32 cellular contexts compared by ENCODE assay signal in the genomic region with DNA sequence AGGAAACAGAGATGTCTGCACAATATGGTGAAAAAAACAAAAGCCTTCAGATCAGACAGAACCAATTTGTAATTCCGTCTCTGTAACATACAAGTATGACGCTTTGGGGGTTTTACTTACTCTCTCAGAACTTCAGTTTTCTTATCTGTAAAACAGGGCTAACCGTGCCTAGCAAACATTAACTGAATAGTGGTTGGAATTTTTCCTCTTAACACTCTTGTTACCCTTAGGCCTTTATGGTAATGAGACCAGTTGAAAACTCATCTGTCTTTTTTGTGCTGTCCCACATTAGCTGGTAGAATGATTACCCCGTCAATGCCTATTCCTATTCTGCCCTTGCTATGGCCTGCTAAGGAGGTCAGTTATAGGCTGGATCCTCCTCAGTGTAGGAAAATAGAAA. TPM values are rescaled to one million over a fixed set of nuclear protein-coding genes. Genes with fewer than 3 reads are reported as not detected.
DNase-seq lines count a peak whose midpoint lies in the region; ATAC-seq and TF ChIP-seq lines count a peak whose summit lies in the region.
"Had no signal": no experiment of that assay in that cellular context is flagged by ENCODE, and none has a peak within 500 bp of the region (broad histone marks: within the 10 kb centered on the region; RNA-seq: fewer than 3 reads in every experiment).

No MANE protein-coding gene starts in this region.

- no peaks in the 10 kb centered on the region for H3K36me3 Mint-ChIP-seq in activated naive CD8-positive, alpha-beta T cell treated with anti-CD3 and anti-CD28 coated beads for 36 hours
- H3K36me3 Mint-ChIP-seq: brain; stimulated activated effector memory CD8-positive, alpha-beta T cell treated with anti-CD3 and anti-CD28 coated beads, Interleukin-12 subunit alpha, Interleukin-12 subunit beta, amount 100 ng/mL, for 72 hours had no signal

- no peaks in the 10 kb centered on the region for H3K27me3 Mint-ChIP-seq in activated naive CD8-positive, alpha-beta T cell treated with anti-CD3 and anti-CD28 coated beads for 36 hours
- H3K27me3 Mint-ChIP-seq: activated naive CD8-positive, alpha-beta T cell treated with anti-CD3 and anti-CD28 coated beads, Interleukin-2, amount 50 U/mL, for 24 hours; brain; T-helper 17 cell had no signal

- H3K4me1 ChIP-seq in heart right ventricle (peaks cover 0 to 66% (median 18%) of the 10 kb centered on the region in 9 donors), body of pancreas (peaks cover 20% of the 10 kb centered on the region), mesenchymal stem cell (ENCODE audit: control insufficient read depth, insufficient read depth, low read depth, low read length) (no peaks in the 10 kb centered on the region), aorta (ENCODE audit: control insufficient read depth in 1 of 2, insufficient read depth in 2 of 2, low read length in 2 of 2) (peaks cover 5 to 9% of the 10 kb centered on the region in 2 donors)
- H3K4me1 ChIP-seq: esophagus squamous epithelium, upper lobe of left lung had no signal

- 62 to 71% methylated on average over 4 of the region's 4 CpGs for WGBS in heart right ventricle, 2 donors
- WGBS in body of pancreas, 2 donors: 21 to 31% methylated on average over 4 of the region's 4 CpGs
- 96% methylated on average over 4 of the region's 4 CpGs for whole genome bisulfite sequencing in mesenchymal stem cell
- WGBS in aorta, 2 donors: 38 to 40% methylated on average over 4 of the region's 4 CpGs

- no peak overlapping the region for H2AK5ac ChIP-seq in mesenchymal stem cell (ENCODE audit: low read length, severe bottlenecking)

- H3K4me2 ChIP-seq in mesenchymal stem cell (ENCODE audit: low read length, poor library complexity, severe bottlenecking): no peak overlapping the region

- intact Hi-C loops in heart right ventricle (cut with DNase I) (loop anchor here in 2 of 10 donors (10.0 kb wide), 2 partner anchors 86 to 146 kb away; no protein-coding TSS in a partner anchor), left cardiac atrium (cut with DNase I) (loop anchor here in 1 of 2 donors (10.0 kb wide), 1 partner anchor 86 kb away; no protein-coding TSS in a partner anchor), body of pancreas (cut with DNase I) (no loop called here), aorta (cut with DNase I) (loop anchor here in 1 of 2 donors (10.0 kb wide), 1 partner anchor 146 kb away; no protein-coding TSS in a partner anchor)

- H3K23ac ChIP-seq in mesenchymal stem cell (ENCODE audit: low read length in 2 of 2): no peak overlapping the region

- TF ChIP-seq POLR2A in body of pancreas (IDR thresholded peaks at IDR 0.05): no peak

- no peak for DNase-seq in heart right ventricle
- no peak for DNase-seq in left cardiac atrium
- DNase-seq in body of pancreas: no peak
- no peak for DNase-seq in mesenchymal stem cell
- DNase-seq in aorta: no peak
- DNase-seq in HuH-7 (ENCODE audit: low spot score): no peak
- no peak for DNase-seq in activated naive CD8-positive, alpha-beta T cell treated with anti-CD3 and anti-CD28 coated beads for 36 hours
- DNase-seq: activated CD4-positive, alpha-beta T cell treated with anti-CD3 and anti-CD28 coated beads, Interleukin-2, amount 50 U/mL, for 48 hours; activated gamma-delta T cell treated with Interleukin-2 at 50 U/mL for 16 hours; activated naive CD8-positive, alpha-beta T cell treated with anti-CD3 and anti-CD28 coated beads, Interleukin-2, amount 50 U/mL, for 24 hours; activated T-cell treated with anti-CD3 and anti-CD28 coated beads, Interleukin-2, amount 50 U/mL, for 48 hours; DMS79 treated with DMSO at 0.1 percent for 48 hours; dorsolateral prefrontal cortex; esophagus squamous epithelium; gastrocnemius medialis; GOT3; HFFc6; hypothalamus; KBM-7; NCI-H1105; NCI-H1930; PC-3; sigmoid colon; substantia nigra; T-helper 17 cell; upper lobe of left lung had no signal

- no peak overlapping the region for H2BK15ac ChIP-seq in mesenchymal stem cell (ENCODE audit: low read depth, poor library complexity, severe bottlenecking)

- peak overlapping the region; percentile 88 for H3K9ac ChIP-seq in mesenchymal stem cell (ENCODE audit: low read length)

- ATAC-seq in heart right ventricle (no peak), left cardiac atrium (no peak), body of pancreas (peak; percentile 41), aorta (ENCODE audit: low FRiP score) (no peak), GM21576 (IDR thresholded peaks at IDR 0.05; ENCODE audit: unreplicated experiment) (no peak)
- ATAC-seq: activated CD4-positive, CD25-positive, alpha-beta regulatory T cell treated with anti-CD3 and anti-CD28 coated beads, Interleukin-2, amount 50 U/mL, for 24 hours; activated naive CD8-positive, alpha-beta T cell treated with anti-CD3 and anti-CD28 coated beads, Interleukin-2, amount 50 U/mL, for 24 hours; left lobe of liver; PC-3; stimulated activated effector memory CD8-positive, alpha-beta T cell treated with anti-CD3 and anti-CD28 coated beads, Interleukin-12 subunit alpha, Interleukin-12 subunit beta, amount 100 ng/mL, for 72 hours; T-helper 17 cell had no signal

- no peak overlapping the region for H2BK12ac ChIP-seq in mesenchymal stem cell (ENCODE audit: low read length in 2 of 2)

- no peak overlapping the region for H3K4me3 Mint-ChIP-seq in activated naive CD8-positive, alpha-beta T cell treated with anti-CD3 and anti-CD28 coated beads for 36 hours
- H3K4me3 Mint-ChIP-seq: activated naive CD8-positive, alpha-beta T cell treated with anti-CD3 and anti-CD28 coated beads, Interleukin-2, amount 50 U/mL, for 24 hours; brain; HFFc6; stimulated activated effector memory CD8-positive, alpha-beta T cell treated with anti-CD3 and anti-CD28 coated beads, Interleukin-12 subunit alpha, Interleukin-12 subunit beta, amount 100 ng/mL, for 72 hours; T-helper 17 cell had no signal

- H3K27me3 ChIP-seq in heart right ventricle: no peaks in the 10 kb centered on the region
- no peaks in the 10 kb centered on the region for H3K27me3 ChIP-seq in body of pancreas
- no peaks in the 10 kb centered on the region for H3K27me3 ChIP-seq in mesenchymal stem cell (ENCODE audit: control insufficient read depth in 1 of 2, insufficient read depth in 1 of 2, low read length in 2 of 2)
- no peaks in the 10 kb centered on the region for H3K27me3 ChIP-seq in aorta (ENCODE audit: control insufficient read depth in 1 of 2, insufficient read depth in 2 of 2, low read length in 1 of 2)
- H3K27me3 ChIP-seq: esophagus squamous epithelium, gastrocnemius medialis, sigmoid colon, upper lobe of left lung had no signal

- H3K27ac Mint-ChIP-seq in activated naive CD8-positive, alpha-beta T cell treated with anti-CD3 and anti-CD28 coated beads for 36 hours: no peak overlapping the region
- H3K27ac Mint-ChIP-seq: activated naive CD8-positive, alpha-beta T cell treated with anti-CD3 and anti-CD28 coated beads, Interleukin-2, amount 50 U/mL, for 24 hours; brain; stimulated activated effector memory CD8-positive, alpha-beta T cell treated with anti-CD3 and anti-CD28 coated beads, Interleukin-12 subunit alpha, Interleukin-12 subunit beta, amount 100 ng/mL, for 72 hours; T-helper 17 cell had no signal

- H3K9me3 Mint-ChIP-seq in activated naive CD8-positive, alpha-beta T cell treated with anti-CD3 and anti-CD28 coated beads for 36 hours: peaks cover 2% of the 10 kb centered on the region
- H3K9me3 Mint-ChIP-seq: activated naive CD8-positive, alpha-beta T cell treated with anti-CD3 and anti-CD28 coated beads, Interleukin-2, amount 50 U/mL, for 24 hours; brain; HFFc6; stimulated activated effector memory CD8-positive, alpha-beta T cell treated with anti-CD3 and anti-CD28 coated beads, Interleukin-12 subunit alpha, Interleukin-12 subunit beta, amount 100 ng/mL, for 72 hours had no signal

- no peak overlapping the region for H4K8ac ChIP-seq in mesenchymal stem cell (ENCODE audit: low read length)

- no peak overlapping the region for H3K14ac ChIP-seq in mesenchymal stem cell (ENCODE audit: low read length in 2 of 2)

- no peak overlapping the region for H2BK120ac ChIP-seq in mesenchymal stem cell (ENCODE audit: low read depth, low read length)

- H3K27ac ChIP-seq in heart right ventricle (peak overlapping the region in 9 of 10 donors; percentile 51 to 93 (median 72)), body of pancreas (peak overlapping the region; percentile 8 to 81 (median 44)), mesenchymal stem cell (ENCODE audit: low read length, poor library complexity, severe bottlenecking) (no peak overlapping the region), aorta (ENCODE audit: low read depth in 1 of 2, low read length in 2 of 2) (peak overlapping the region; percentile 67 to 70)
- H3K27ac ChIP-seq: dorsolateral prefrontal cortex, esophagus squamous epithelium had no signal

- no peak overlapping the region for H3K4ac ChIP-seq in mesenchymal stem cell (ENCODE audit: low read depth in 1 of 2, low read length in 2 of 2)

- no peak for TF ChIP-seq CTCF in heart right ventricle (IDR thresholded peaks at IDR 0.05)
- TF ChIP-seq CTCF in body of pancreas (IDR thresholded peaks at IDR 0.05): no peak

- H3K4me3 ChIP-seq in heart right ventricle (no peak overlapping the region), body of pancreas (no peak overlapping the region), mesenchymal stem cell (ENCODE audit: insufficient read depth in 1 of 2, low read depth in 1 of 2, low read length in 2 of 2) (no peak overlapping the region), aorta (ENCODE audit: low read length in 2 of 2) (no peak overlapping the region)
- H3K4me3 ChIP-seq: dorsolateral prefrontal cortex, esophagus squamous epithelium, gastrocnemius medialis, sigmoid colon, upper lobe of left lung had no signal

- no peak overlapping the region for H2AFZ ChIP-seq in mesenchymal stem cell (ENCODE audit: low read depth, low read length)

- no peak overlapping the region for H3K18ac ChIP-seq in mesenchymal stem cell (ENCODE audit: low read depth in 1 of 2, low read length in 2 of 2)

- H4K91ac ChIP-seq in mesenchymal stem cell (ENCODE audit: low read length): no peak overlapping the region

- H3K9me3 ChIP-seq in heart right ventricle: no peaks in the 10 kb centered on the region
- H3K9me3 ChIP-seq in body of pancreas: no peaks in the 10 kb centered on the region
- H3K9me3 ChIP-seq in mesenchymal stem cell (ENCODE audit: control insufficient read depth, low read length): no peaks in the 10 kb centered on the region
- H3K9me3 ChIP-seq in aorta (ENCODE audit: control insufficient read depth, low read length): no peaks in the 10 kb centered on the region
- H3K9me3 ChIP-seq: esophagus squamous epithelium, gastrocnemius medialis, sigmoid colon, upper lobe of left lung had no signal

- no peak overlapping the region for H2BK5ac ChIP-seq in mesenchymal stem cell (ENCODE audit: low read depth, low read length, poor library complexity, severe bottlenecking)

- no peaks in the 10 kb centered on the region for H3K79me1 ChIP-seq in mesenchymal stem cell (replicated peaks; ENCODE audit: low read length, poor library complexity, severe bottlenecking)

- no peaks in the 10 kb centered on the region for H3K36me3 ChIP-seq in heart right ventricle
- no peaks in the 10 kb centered on the region for H3K36me3 ChIP-seq in body of pancreas (replicated peaks in 1 of 2; ENCODE audit: insufficient read depth in 1 of 2, low read depth in 2 of 2)
- no peaks in the 10 kb centered on the region for H3K36me3 ChIP-seq in mesenchymal stem cell (ENCODE audit: control insufficient read depth in 1 of 2, insufficient read depth in 2 of 2, low read depth in 1 of 2, low read length in 2 of 2)
- no peaks in the 10 kb centered on the region for H3K36me3 ChIP-seq in aorta (ENCODE audit: control insufficient read depth in 1 of 2, insufficient read depth in 2 of 2, low read length in 1 of 2)
- H3K36me3 ChIP-seq: esophagus squamous epithelium, gastrocnemius medialis, sigmoid colon, upper lobe of left lung had no signal

- peaks cover 1% of the 10 kb centered on the region for H3K4me1 Mint-ChIP-seq in activated naive CD8-positive, alpha-beta T cell treated with anti-CD3 and anti-CD28 coated beads for 36 hours
- H3K4me1 Mint-ChIP-seq: activated naive CD8-positive, alpha-beta T cell treated with anti-CD3 and anti-CD28 coated beads, Interleukin-2, amount 50 U/mL, for 24 hours; stimulated activated effector memory CD8-positive, alpha-beta T cell treated with anti-CD3 and anti-CD28 coated beads, Interleukin-12 subunit alpha, Interleukin-12 subunit beta, amount 100 ng/mL, for 72 hours had no signal

RNA-seq across cellular contexts. Expression of a gene that starts 4.5 kb away (rescaled TPM):
- total RNA-seq in heart right ventricle (1,000 to 10,000 TPM in 1 of 10 donors, 100 to 1,000 TPM in 9; 655 to 1,008 (median 906) TPM), left cardiac atrium (100 to 1,000 TPM; 523 to 547 TPM), body of pancreas (not detected), aorta (10 to 100 TPM in 1 of 2 donors, 1 to 10 TPM in 1; 9.4 to 12.0 TPM)
- polyA plus RNA-seq in heart right ventricle (100 to 1,000 TPM; 231 to 772 TPM), aorta (10 to 100 TPM in 1 of 2 donors, 1 to 10 TPM in 1; 8.9 to 46.3 TPM)
- polyA plus RNA-seq in mesenchymal stem cell (2013, experiment 1 of 2): 0.73 TPM
- 0.64 TPM for polyA plus RNA-seq in mesenchymal stem cell (2013, experiment 2 of 2)
- total RNA-seq in activated naive CD8-positive, alpha-beta T cell treated with anti-CD3 and anti-CD28 coated beads for 36 hours: not detected
- total RNA-seq: esophagus squamous epithelium, left lobe of liver, MCF 10A, PC-3, T-helper 17 cell had no signal

Comparison
In these comparisons a context has a peak if more than half of its experiments do, and no peak if none do; other contexts are left out.
1. RNA of a gene that starts 4.5 kb away (total RNA-seq): 655 to 1,008 TPM in heart right ventricle and 523 to 547 TPM in left cardiac atrium; 9.4 to 12.0 TPM in aorta, not detected in body of pancreas and not detected in activated naive CD8-positive, alpha-beta T cell treated with anti-CD3 and anti-CD28 coated beads for 36 hours; every median in the first group is over 10 times any median in the second.